Comparison of ENCODE assay signal across 19 cellular contexts in the genomic region with DNA sequence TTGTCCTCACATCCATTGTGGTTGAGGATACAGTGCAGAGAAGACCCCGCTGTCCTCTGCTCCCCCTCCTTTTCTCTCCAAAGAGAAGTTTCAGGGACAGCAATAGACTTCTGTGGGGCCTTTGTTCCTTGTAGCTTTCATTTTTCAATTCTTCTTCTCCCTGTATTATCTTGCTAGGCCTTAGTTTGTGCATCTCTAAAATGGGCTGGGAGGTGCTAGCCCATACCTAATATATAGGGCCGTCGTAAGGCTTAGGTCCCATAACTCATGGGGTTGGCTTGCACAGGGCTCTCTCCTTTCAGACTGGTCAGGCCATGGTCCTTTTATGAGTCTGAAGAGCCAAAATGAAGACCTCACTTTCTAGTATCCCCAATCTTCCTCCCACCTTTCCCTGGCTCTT. TPM values are rescaled to one million over a fixed set of nuclear protein-coding genes. Genes with fewer than 3 reads are reported as not detected.
DNase-seq lines count a peak whose midpoint lies in the region; ATAC-seq, FAIRE-seq and TF ChIP-seq lines count a peak whose summit lies in the region.
"Had no signal": no experiment of that assay in that cellular context is flagged by ENCODE, and none has a peak within 500 bp of the region (broad histone marks: within the 10 kb centered on the region; RNA-seq: fewer than 3 reads in every experiment).

No MANE protein-coding gene starts in this region.

- no TSS peak for BruUV-seq in K562 (replicated peaks; lab: Mats Ljungman, UMichigan)

- TF ChIP-seq EP300 in K562 (IDR thresholded peaks at IDR 0.05; ENCODE audit: low read length) (no peak), upper lobe of left lung (IDR thresholded peaks at IDR 0.05) (no peak)

- H3K27me3 ChIP-seq in K562 (ENCODE audit: control insufficient read depth in 2 of 2, insufficient read depth in 2 of 2, low read length in 2 of 2) (peaks cover 12 to 38% of the 10 kb centered on the region in 2 experiments), hepatocyte (no peaks in the 10 kb centered on the region), prostate gland (replicated peaks; ENCODE audit: insufficient read depth) (no peaks in the 10 kb centered on the region), upper lobe of left lung (no peaks in the 10 kb centered on the region), esophagus squamous epithelium (no peaks in the 10 kb centered on the region)

- no peak overlapping the region for H3K9ac ChIP-seq in K562 (ENCODE audit: insufficient read depth in 1 of 2, low read depth in 2 of 2, low read length in 2 of 2)

- TF ChIP-seq CTCF in K562 (IDR thresholded peaks at IDR 0.05 in 2 of 3, conservative IDR thresholded peaks at IDR 0.05 in 1 of 3; ENCODE audit: insufficient read depth in 2 of 3, low read depth in 1 of 3, low read length in 3 of 3): no peak
- TF ChIP-seq CTCF in hepatocyte (IDR thresholded peaks at IDR 0.05; ENCODE audit: poor library complexity): no peak
- TF ChIP-seq CTCF in prostate gland (IDR thresholded peaks at IDR 0.05): no peak
- no peak for TF ChIP-seq CTCF in upper lobe of left lung (IDR thresholded peaks at IDR 0.05)
- no peak for TF ChIP-seq CTCF in esophagus squamous epithelium (IDR thresholded peaks at IDR 0.05)

- H3K4me1 ChIP-seq in K562 (replicated peaks in 1 of 2; ENCODE audit: control insufficient read depth in 2 of 2, insufficient read depth in 2 of 2, low read length in 2 of 2) (no peaks in the 10 kb centered on the region), hepatocyte (ENCODE audit: insufficient read depth) (peaks cover 20% of the 10 kb centered on the region), prostate gland (replicated peaks) (peaks cover 28% of the 10 kb centered on the region), upper lobe of left lung (peaks cover 86 to 97% (median 93%) of the 10 kb centered on the region in 4 donors), esophagus squamous epithelium (peaks cover 11 to 91% (median 36%) of the 10 kb centered on the region in 3 donors)
- H3K4me1 ChIP-seq: BE2C had no signal

- WGBS in K562 (ENCODE audit: insufficient coverage, low coverage, missing lambda C conversion rate): 53% methylated on average over 3 of the region's 3 CpGs
- WGBS in hepatocyte (ENCODE audit: low lambda C conversion rate, missing lambda C conversion rate): 80% methylated on average over 3 of the region's 3 CpGs
- 88% methylated on average over 3 of the region's 3 CpGs for WGBS in prostate gland
- WGBS in upper lobe of left lung, 2 donors: 73 to 96% methylated on average over 3 of the region's 3 CpGs
- WGBS in esophagus squamous epithelium, 2 donors: 61 to 100% methylated on average over 3 of the region's 3 CpGs

- POLR2A ChIA-PET in K562 (lab: Yijun Ruan, JAX): no interaction called here

- H3K4me3 ChIP-seq in K562: no peak overlapping the region
- H3K4me3 ChIP-seq in hepatocyte: no peak overlapping the region
- H3K4me3 ChIP-seq in prostate gland: no peak overlapping the region
- peak overlapping the region in 1 of 4 donors; percentile 23 for H3K4me3 ChIP-seq in upper lobe of left lung
- H3K4me3 ChIP-seq in esophagus squamous epithelium: peak overlapping the region in 1 of 4 donors; percentile 40
- H3K4me3 ChIP-seq: GM12878, lung had no signal

- TF ChIP-seq POLR2A in K562 (conservative IDR thresholded peaks at IDR 0.05) (no peak), prostate gland (IDR thresholded peaks at IDR 0.05) (no peak), upper lobe of left lung (IDR thresholded peaks at IDR 0.05) (no peak), esophagus squamous epithelium (IDR thresholded peaks at IDR 0.05) (no peak)

- in situ Hi-C loops in K562 (cut with MboI): no loop called here

- no peak for FAIRE-seq in K562 (lab: Jason Lieb, UNC)
- FAIRE-seq: GM12878 had no signal

- no peaks in the 10 kb centered on the region for H4K20me1 ChIP-seq in K562 (replicated peaks; ENCODE audit: control insufficient read depth, insufficient read depth, low read length)
- H4K20me1 ChIP-seq in hepatocyte (ENCODE audit: insufficient read depth, poor library complexity, severe bottlenecking): peaks cover 18% of the 10 kb centered on the region

- ATAC-seq in K562 (no peak), upper lobe of left lung (ENCODE audit: low FRiP score in 2 of 2) (no peak)
- ATAC-seq: activated CD8-positive, alpha-beta T cell treated with anti-CD3 and anti-CD28 coated beads for 36 hours; GM12878; naive thymus-derived CD8-positive, alpha-beta T cell had no signal

- H3K79me2 ChIP-seq in K562 (ENCODE audit: control insufficient read depth, insufficient read depth, low read length): no peaks in the 10 kb centered on the region
- H3K79me2 ChIP-seq in hepatocyte: peaks cover 66% of the 10 kb centered on the region

- no peaks in the 10 kb centered on the region for H3K9me2 ChIP-seq in hepatocyte (replicated peaks; ENCODE audit: insufficient read depth)

- DNase-seq in K562 (ENCODE audit: extremely low read depth in 1 of 4, low spot score in 3 of 4) (no peak), hepatocyte (ENCODE audit: low spot score) (no peak), prostate gland (ENCODE audit: low spot score) (no peak), upper lobe of left lung (no peak), esophagus squamous epithelium (lab: John Stamatoyannopoulos, UW) (no peak), hepatic stellate cell (ENCODE audit: low spot score) (no peak)
- no peak for DNase-seq in activated CD4-positive, alpha-beta T cell treated with anti-CD3 and anti-CD28 coated beads for 4 hours
- DNase-seq: activated CD8-positive, alpha-beta T cell treated with anti-CD3 and anti-CD28 coated beads for 36 hours; BE2C; central memory CD4-positive, alpha-beta T cell; GDM1; naive thymus-derived CD8-positive, alpha-beta T cell; NCI-H187; NCI-H446; stimulated activated CD4-positive, alpha-beta T cell treated with anti-CD3 and anti-CD28 coated beads, Interleukin-1b, Interleukin-23, amount 100 ng/mL, for 48 hours; WERI-Rb-1 had no signal

- no peak for TF ChIP-seq RAD21 in K562 (CRISPR knock-in tag; conservative IDR thresholded peaks at IDR 0.05 in 1 of 2, IDR thresholded peaks at IDR 0.05 in 1 of 2)

- H3K36me3 ChIP-seq in K562 (ENCODE audit: control insufficient read depth, insufficient read depth, low read length) (no peaks in the 10 kb centered on the region), hepatocyte (replicated peaks; ENCODE audit: insufficient read depth, low read depth) (no peaks in the 10 kb centered on the region), prostate gland (peaks cover 0 to 4% of the 10 kb centered on the region in 2 donors), upper lobe of left lung (peaks cover 0 to 60% (median 33%) of the 10 kb centered on the region in 4 donors), esophagus squamous epithelium (peaks cover 0 to 55% (median 0%) of the 10 kb centered on the region in 3 donors)
- H3K36me3 ChIP-seq: BE2C, WERI-Rb-1 had no signal

- intact Hi-C loops in K562 (cut with micrococcal nuclease): no loop called here
- intact Hi-C loops in prostate gland (cut with DNase I): no loop called here
- intact Hi-C loops in esophagus squamous epithelium (cut with DNase I): no loop called here

- no peak overlapping the region for H3K4me2 ChIP-seq in K562 (ENCODE audit: insufficient read depth, low read length)
- peak overlapping the region; percentile 44 for H3K4me2 ChIP-seq in hepatocyte

- H2AFZ ChIP-seq in K562 (ENCODE audit: low read depth, low read length) (no peak overlapping the region), hepatocyte (no peak overlapping the region)

- H3K9me3 ChIP-seq in K562 (replicated peaks; ENCODE audit: control insufficient read depth, insufficient read depth, low read depth, low read length): no peaks in the 10 kb centered on the region
- H3K9me3 ChIP-seq in hepatocyte (ENCODE audit: low read depth): no peaks in the 10 kb centered on the region
- H3K9me3 ChIP-seq in prostate gland: no peaks in the 10 kb centered on the region
- no peaks in the 10 kb centered on the region for H3K9me3 ChIP-seq in upper lobe of left lung
- no peaks in the 10 kb centered on the region for H3K9me3 ChIP-seq in esophagus squamous epithelium
- H3K9me3 ChIP-seq: BE2C had no signal

- CTCF ChIA-PET in K562 (lab: Yijun Ruan, JAX; ENCODE audit: low intra/inter-chr PET ratio): no interaction called here

- H3K9me1 ChIP-seq in K562 (ENCODE audit: control insufficient read depth, insufficient read depth, low read length): no peaks in the 10 kb centered on the region

- H3K27ac ChIP-seq in K562 (ENCODE audit: extremely low read depth, low read depth, low read length) (no peak overlapping the region), hepatocyte (no peak overlapping the region), prostate gland (peak overlapping the region; percentile 6 to 33), upper lobe of left lung (peak overlapping the region; percentile 65 to 87 (median 76)), esophagus squamous epithelium (peak overlapping the region in 1 of 4 donors; percentile 56)
- H3K27ac ChIP-seq: WERI-Rb-1 had no signal

TF ChIP-seq in K562, 482 proteins besides CTCF, POLR2A, EP300 and RAD21 (continues in another document):
- TF ChIP-seq NFIX (CRISPR knock-in tag; IDR thresholded peaks at IDR 0.05; ENCODE audit: low read depth): no peak

RNA-seq across cellular contexts. Expression of gene ZBTB16, which starts 33.0 kb away (rescaled TPM):
- 0.25 and 0.77 TPM in 2 replicates for total RNA-seq in K562 (2011; cell fraction: chromatin; rRNA removed; ENCODE audit: low replicate concordance)
- total RNA-seq in K562 (2011; cell fraction: nucleolus; rRNA removed): 0.33 TPM in 1 of 2 replicates, not detected in the other
- 0.84 TPM in 1 of 2 replicates, not detected in the other for total RNA-seq in K562 (2011; cell fraction: nucleoplasm; rRNA removed)
- total RNA-seq in K562 (2014; rRNA removed): not detected in 2 replicates
- not detected in 2 replicates for total RNA-seq in K562 (2014; rRNA removed; fragmentation: Illumina TruSeq; extraction: Trizol)
- total RNA-seq in K562 (2015; rRNA removed; fragmentation: Illumina TruSeq; extraction: Trizol): 0.34 TPM in 1 of 2 replicates, not detected in the other
- total RNA-seq in K562 (2021): 0.18 and 0.40 TPM in 2 replicates
- polyA plus RNA-seq in K562 (2011; rRNA removed): 0.15 and 0.49 TPM in 2 replicates
- polyA plus RNA-seq in K562 (2011; cell fraction: cytosol; rRNA removed): 0.28 and 0.66 TPM in 2 replicates
- polyA plus RNA-seq in K562 (2011; cell fraction: nucleus; rRNA removed): 0.62 and 1.5 TPM in 2 replicates
- polyA plus RNA-seq in K562 (2012): 0.12 and 0.17 TPM in 2 replicates
- not detected in 2 replicates for polyA plus RNA-seq in K562 (2014; fragmentation: Illumina TruSeq; extraction: Trizol)
- polyA plus RNA-seq in K562 (2014; fragmentation: Nextera tagmentation; extraction: Ambion mirVana): under 1 TPM; 0.06 to 0.24 TPM
- polyA plus RNA-seq in K562 (2014; rRNA removed): 0.29 TPM in 1 of 2 replicates, not detected in the other
- 0.57 and 0.98 TPM in 2 replicates for polyA minus RNA-seq in K562 (2011; rRNA and poly(A)+ RNA removed)
- not detected in 2 replicates for polyA minus RNA-seq in K562 (2011; cell fraction: cytosol; rRNA and poly(A)+ RNA removed)
- polyA minus RNA-seq in K562 (2011; cell fraction: nucleus; rRNA and poly(A)+ RNA removed): 0.54 and 0.78 TPM in 2 replicates
- total RNA-seq in hepatocyte: 21.0 and 30.1 TPM in 2 replicates
- polyA plus RNA-seq in hepatocyte: 52.3 and 67.5 TPM in 2 replicates
- 100 to 1,000 TPM; 171 to 230 TPM for total RNA-seq in prostate gland
- 100 to 1,000 TPM; 110 to 584 (median 179) TPM for total RNA-seq in upper lobe of left lung
- total RNA-seq in esophagus squamous epithelium: 100 to 1,000 TPM in 1 of 4 donors, 10 to 100 TPM in 3; 10.4 to 137 (median 18.8) TPM
- total RNA-seq: M059J had no signal
- polyA plus RNA-seq: GM12878 had no signal

Comparison
In these comparisons a context has a peak if more than half of its experiments do, and no peak if none do; other contexts are left out.
1. H3K27ac ChIP-seq: peak in prostate gland (2 of 2) and upper lobe of left lung (4 of 4); none in K562 (single experiment) and hepatocyte (single experiment).
2. RNA of gene ZBTB16, which starts 33.0 kb away (total RNA-seq): 171 to 230 TPM in prostate gland, 110 to 584 TPM in upper lobe of left lung, 21.0 to 30.1 TPM in hepatocyte and 10.4 to 137 TPM in esophagus squamous epithelium; 0.18 to 0.84 TPM in K562; every median in the first group is over 4 times any median in the second.